In genomic region chr9:120892177-120892747, GRCh38 we compare ENCODE assay signal across 9 cellular contexts. TPM values are rescaled to one million over a fixed set of nuclear protein-coding genes. Genes with fewer than 3 reads are reported as not detected.
A peak's percentile ranks its signal among the peaks of the same experiment; 100 is the strongest.
DNase-seq lines count a peak whose midpoint lies in the region; ATAC-seq and TF ChIP-seq lines count a peak whose summit lies in the region.
"Had no signal": no experiment of that assay in that cellular context is flagged by ENCODE, and none has a peak within 500 bp of the region (broad histone marks: within the 10 kb centered on the region; RNA-seq: fewer than 3 reads in every experiment).

No MANE protein-coding gene starts in this region.

- no peak overlapping the region for H3K4me3 ChIP-seq in upper lobe of right lung
- H3K4me3 ChIP-seq: SK-N-MC had no signal

- H3K4me1 Mint-ChIP-seq in activated B cell treated with CpG ODN at 0.5 μM for 24 hours, result peaks cover 58% of the 10 kb centered on the region
- H3K4me1 Mint-ChIP-seq in stimulated activated memory B cell treated with anti-CD40 and anti-IgM and Interleukin-4, amounts not matched to agents 10 μg/mL and 1 μg/mL and 100 μg/mL, for 72 hours, result peaks cover 49% of the 10 kb centered on the region

- peaks cover 38% of the 10 kb centered on the region for H3K4me1 ChIP-seq in upper lobe of right lung

- TF ChIP-seq CTCF in activated B cell treated with CpG ODN at 0.5 μM for 24 hours (IDR thresholded peaks at IDR 0.05) (no peak), upper lobe of right lung (IDR thresholded peaks at IDR 0.05) (no peak)

- H3K36me3 Mint-ChIP-seq in activated B cell treated with CpG ODN at 0.5 μM for 24 hours (ENCODE audit: low read depth), result no peaks in the 10 kb centered on the region
- peaks cover 5% of the 10 kb centered on the region for H3K36me3 Mint-ChIP-seq in stimulated activated memory B cell treated with anti-CD40 and anti-IgM and Interleukin-4, amounts not matched to agents 10 μg/mL and 1 μg/mL and 100 μg/mL, for 72 hours

- no peaks in the 10 kb centered on the region for H3K27me3 Mint-ChIP-seq in activated B cell treated with CpG ODN at 0.5 μM for 24 hours
- no peaks in the 10 kb centered on the region for H3K27me3 Mint-ChIP-seq in stimulated activated memory B cell treated with anti-CD40 and anti-IgM and Interleukin-4, amounts not matched to agents 10 μg/mL and 1 μg/mL and 100 μg/mL, for 72 hours

- peak overlapping the region; percentile 61 for H3K4me3 Mint-ChIP-seq in activated B cell treated with CpG ODN at 0.5 μM for 24 hours
- peak overlapping the region; percentile 2 for H3K4me3 Mint-ChIP-seq in stimulated activated memory B cell treated with anti-CD40 and anti-IgM and Interleukin-4, amounts not matched to agents 10 μg/mL and 1 μg/mL and 100 μg/mL, for 72 hours

- no peaks in the 10 kb centered on the region for H3K9me3 ChIP-seq in upper lobe of right lung

- H3K27me3 ChIP-seq in upper lobe of right lung, result no peaks in the 10 kb centered on the region

- peak; percentile 36 for ATAC-seq in HG02885 (IDR thresholded peaks at IDR 0.05; ENCODE audit: poor library complexity, unreplicated experiment)
- ATAC-seq in activated B cell treated with CpG ODN at 0.5 μM for 24 hours (ENCODE audit: low read depth), result peak; percentile 55
- peak; percentile 79 for ATAC-seq in stimulated activated memory B cell treated with anti-CD40 and anti-IgM and Interleukin-4, amounts not matched to agents 10 μg/mL and 1 μg/mL and 100 μg/mL, for 72 hours
- no peak for ATAC-seq in upper lobe of right lung

- H3K36me3 ChIP-seq in upper lobe of right lung, result no peaks in the 10 kb centered on the region

- POLR2A ChIA-PET in activated B cell treated with CpG ODN at 0.5 μM for 24 hours (lab: Charles Lee), result interaction anchor here (1.0 to 12.1 kb wide), 11 partner anchors 11 to 310 kb away, joined by 3 to 179 read pairs (median 9); partner anchors contain the start of genes FBXW2, PHF19, RAB14 and TRAF1

- DNase-seq in NCI-H2107 treated with DMSO at 0.1 percent for 48 hours (lab: John Stamatoyannopoulos, UW; ENCODE audit: unreplicated experiment) (peak; percentile 61), NCI-H2107 (lab: John Stamatoyannopoulos, UW) (no peak), activated B cell treated with CpG ODN at 0.5 μM for 24 hours (no peak), middle frontal gyrus (ENCODE audit: extremely low spot score, low spot score) (no peak), medulla oblongata (ENCODE audit: extremely low spot score) (no peak), upper lobe of right lung (no peak)

- no peak overlapping the region for H3K27ac ChIP-seq in upper lobe of right lung
- H3K27ac ChIP-seq: SK-N-MC had no signal

- intact Hi-C loops in activated B cell treated with CpG ODN at 0.5 μM for 24 hours (cut with micrococcal nuclease) (loop anchor here (1.0 kb wide), 8 partner anchors 15 to 180 kb away; partner anchors contain the start of genes PHF19 and TRAF1), upper lobe of right lung (cut with DNase I) (no loop called here)

- H3K9me3 Mint-ChIP-seq in activated B cell treated with CpG ODN at 0.5 μM for 24 hours, result no peaks in the 10 kb centered on the region
- no peaks in the 10 kb centered on the region for H3K9me3 Mint-ChIP-seq in stimulated activated memory B cell treated with anti-CD40 and anti-IgM and Interleukin-4, amounts not matched to agents 10 μg/mL and 1 μg/mL and 100 μg/mL, for 72 hours

- CTCF ChIA-PET in activated B cell treated with CpG ODN at 0.5 μM for 24 hours (lab: Charles Lee), result interaction anchor here (0.8 to 2.0 kb wide), 6 partner anchors 15 to 52 kb away, joined by 3 to 7 read pairs (median 3); partner anchors contain the start of gene TRAF1

- peak overlapping the region; percentile 90 for H3K27ac Mint-ChIP-seq in activated B cell treated with CpG ODN at 0.5 μM for 24 hours
- H3K27ac Mint-ChIP-seq in stimulated activated memory B cell treated with anti-CD40 and anti-IgM and Interleukin-4, amounts not matched to agents 10 μg/mL and 1 μg/mL and 100 μg/mL, for 72 hours, result peak overlapping the region; percentile 93

RNA-seq across cellular contexts. Expression of gene PHF19, which starts 15.3 kb away (rescaled TPM):
- 50.2 and 55.3 TPM in 2 replicates for total RNA-seq in activated B cell treated with CpG ODN at 0.5 μM for 24 hours
- 19.0 TPM for total RNA-seq in upper lobe of right lung

RNA-seq across cellular contexts. Expression of gene TRAF1, which starts 34.3 kb away (rescaled TPM):
- 115 and 130 TPM in 2 replicates for total RNA-seq in activated B cell treated with CpG ODN at 0.5 μM for 24 hours
- 6.0 TPM for total RNA-seq in upper lobe of right lung

RNA-seq across cellular contexts. Expression of gene PSMD5, which starts 49.5 kb away (rescaled TPM):
- 34.8 and 38.9 TPM in 2 replicates for total RNA-seq in activated B cell treated with CpG ODN at 0.5 μM for 24 hours
- 38.2 TPM for total RNA-seq in upper lobe of right lung

Comparison
In these comparisons a context has a peak if more than half of its experiments do, and no peak if none do; other contexts are left out.
1. RNA of gene TRAF1, which starts 34.3 kb away (total RNA-seq): 115 to 130 TPM in activated B cell treated with CpG ODN at 0.5 μM for 24 hours; 6.0 TPM in upper lobe of right lung (single experiment); every median in the first group is over 10 times any median in the second.